Comparison of ENCODE assay signal across 10 cellular contexts in the genomic region with DNA sequence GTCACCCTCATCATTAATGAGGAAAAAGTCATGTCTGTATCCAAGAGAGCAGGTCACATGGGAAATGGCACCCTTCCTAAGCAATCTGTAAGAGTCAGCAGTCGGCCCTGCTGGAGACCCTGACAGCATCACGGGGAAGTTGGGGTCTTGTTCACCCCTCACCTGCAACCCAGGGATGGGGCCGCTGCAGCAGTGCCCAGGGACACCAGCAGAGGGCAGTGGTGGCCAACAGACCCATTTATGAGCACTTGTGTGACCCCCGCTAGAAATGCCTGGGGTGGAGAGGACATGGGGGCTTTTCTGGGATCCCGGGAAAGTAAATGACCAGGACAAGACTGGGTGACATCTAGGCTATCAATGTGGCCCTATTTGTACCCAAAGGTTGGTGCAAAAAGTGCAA. TPM values are rescaled to one million over a fixed set of nuclear protein-coding genes. Genes with fewer than 3 reads are reported as not detected.
DNase-seq lines count a peak whose midpoint lies in the region; ATAC-seq and TF ChIP-seq lines count a peak whose summit lies in the region.
"Had no signal": no experiment of that assay in that cellular context is flagged by ENCODE, and none has a peak within 500 bp of the region (broad histone marks: within the 10 kb centered on the region; RNA-seq: fewer than 3 reads in every experiment).

No MANE protein-coding gene starts in this region.

- DNase-seq in activated effector memory CD4-positive, alpha-beta T cell treated with anti-CD3 and anti-CD28 coated beads, Interleukin-2, amount 50 U/mL, for 16 hours, result peak; percentile 78
- DNase-seq in activated effector memory CD4-positive, alpha-beta T cell treated with Interleukin-2 at 50 U/mL for 16 hours, result no peak
- DNase-seq in activated CD8-positive, alpha-beta T cell treated with anti-CD3 and anti-CD28 coated beads for 36 hours, result peak; percentile 58
- DNase-seq in foreskin fibroblast (no peak), thoracic aorta (ENCODE audit: low spot score) (no peak), AG08396 (ENCODE audit: low spot score) (no peak)

- H3K4me3 Mint-ChIP-seq in activated CD8-positive, alpha-beta T cell treated with anti-CD3 and anti-CD28 coated beads for 36 hours, result no peak overlapping the region

- no peak overlapping the region for H3K27ac Mint-ChIP-seq in activated CD8-positive, alpha-beta T cell treated with anti-CD3 and anti-CD28 coated beads for 36 hours

- peak; percentile 60 for ATAC-seq in activated CD8-positive, alpha-beta T cell treated with anti-CD3 and anti-CD28 coated beads for 36 hours
- ATAC-seq in thoracic aorta (ENCODE audit: insufficient number of reproducible peaks, low FRiP score, low read depth) (no peak), GM19324 (IDR thresholded peaks at IDR 0.05; ENCODE audit: low FRiP score, unreplicated experiment) (no peak), HG02852 (IDR thresholded peaks at IDR 0.05; ENCODE audit: unreplicated experiment) (no peak)

- no peaks in the 10 kb centered on the region for H3K4me1 Mint-ChIP-seq in activated CD8-positive, alpha-beta T cell treated with anti-CD3 and anti-CD28 coated beads for 36 hours (ENCODE audit: low read depth)

- H3K9me3 ChIP-seq in thoracic aorta, result no peaks in the 10 kb centered on the region

- intact Hi-C loops in activated CD8-positive, alpha-beta T cell treated with anti-CD3 and anti-CD28 coated beads for 36 hours (cut with micrococcal nuclease), result no loop called here

- peak; percentile 77 for TF ChIP-seq CTCF in activated CD8-positive, alpha-beta T cell treated with anti-CD3 and anti-CD28 coated beads for 36 hours (IDR thresholded peaks at IDR 0.05)
- TF ChIP-seq CTCF in foreskin fibroblast (IDR thresholded peaks at IDR 0.05; ENCODE audit: low read depth, low read length) (peak; percentile 51), thoracic aorta (IDR thresholded peaks at IDR 0.05) (peak; percentile 38)

- H3K9me3 Mint-ChIP-seq in activated CD8-positive, alpha-beta T cell treated with anti-CD3 and anti-CD28 coated beads for 36 hours, result peaks cover 6% of the 10 kb centered on the region

- no peaks in the 10 kb centered on the region for H3K4me1 ChIP-seq in thoracic aorta (ENCODE audit: control insufficient read depth in 1 of 2, low read depth in 2 of 2)

- H3K27me3 ChIP-seq in thoracic aorta (replicated peaks; ENCODE audit: insufficient read depth), result no peaks in the 10 kb centered on the region

- CTCF ChIA-PET in activated CD8-positive, alpha-beta T cell treated with anti-CD3 and anti-CD28 coated beads for 36 hours (lab: Charles Lee), result interaction anchor here (0.6 to 3.5 kb wide), 7 partner anchors 10 to 68 kb away, joined by 3 to 26 read pairs (median 3); no protein-coding TSS in a partner anchor

- H3K27me3 Mint-ChIP-seq in activated CD8-positive, alpha-beta T cell treated with anti-CD3 and anti-CD28 coated beads for 36 hours, result peaks cover 14% of the 10 kb centered on the region

- POLR2A ChIA-PET in activated CD8-positive, alpha-beta T cell treated with anti-CD3 and anti-CD28 coated beads for 36 hours (lab: Charles Lee), result no interaction called here

- no peaks in the 10 kb centered on the region for H3K36me3 ChIP-seq in thoracic aorta

- H3K27ac ChIP-seq in thoracic aorta, result no peak overlapping the region
- H3K27ac ChIP-seq: skin epidermis had no signal

- no peaks in the 10 kb centered on the region for H3K36me3 Mint-ChIP-seq in activated CD8-positive, alpha-beta T cell treated with anti-CD3 and anti-CD28 coated beads for 36 hours (ENCODE audit: low read depth)

- H3K4me3 ChIP-seq in foreskin fibroblast (ENCODE audit: low read depth in 1 of 2, low read length in 2 of 2) (no peak overlapping the region), thoracic aorta (no peak overlapping the region)
- H3K4me3 ChIP-seq: skin epidermis had no signal

RNA-seq across cellular contexts. Expression of gene ANKRD60, which starts 35.9 kb away (rescaled TPM):
- total RNA-seq in activated CD8-positive, alpha-beta T cell treated with anti-CD3 and anti-CD28 coated beads for 36 hours, result not detected
- total RNA-seq in thoracic aorta, result not detected
- total RNA-seq: dermis microvascular lymphatic vessel endothelial cell had no signal

Comparison
In these comparisons a context has a peak if more than half of its experiments do, and no peak if none do; other contexts are left out.
1. DNase-seq: peak in activated effector memory CD4-positive, alpha-beta T cell treated with anti-CD3 and anti-CD28 coated beads, Interleukin-2, amount 50 U/mL, for 16 hours (single experiment) and activated CD8-positive, alpha-beta T cell treated with anti-CD3 and anti-CD28 coated beads for 36 hours (single experiment); none in activated effector memory CD4-positive, alpha-beta T cell treated with Interleukin-2 at 50 U/mL for 16 hours (single experiment), foreskin fibroblast (0 of 2), thoracic aorta (single experiment) and AG08396 (single experiment).
2. Peak in every context shown above with its lines, with median percentiles within 50 percentile points of each other: CTCF ChIP-seq.